Comparison of ENCODE assay signal across 12 cellular contexts in the genomic region with DNA sequence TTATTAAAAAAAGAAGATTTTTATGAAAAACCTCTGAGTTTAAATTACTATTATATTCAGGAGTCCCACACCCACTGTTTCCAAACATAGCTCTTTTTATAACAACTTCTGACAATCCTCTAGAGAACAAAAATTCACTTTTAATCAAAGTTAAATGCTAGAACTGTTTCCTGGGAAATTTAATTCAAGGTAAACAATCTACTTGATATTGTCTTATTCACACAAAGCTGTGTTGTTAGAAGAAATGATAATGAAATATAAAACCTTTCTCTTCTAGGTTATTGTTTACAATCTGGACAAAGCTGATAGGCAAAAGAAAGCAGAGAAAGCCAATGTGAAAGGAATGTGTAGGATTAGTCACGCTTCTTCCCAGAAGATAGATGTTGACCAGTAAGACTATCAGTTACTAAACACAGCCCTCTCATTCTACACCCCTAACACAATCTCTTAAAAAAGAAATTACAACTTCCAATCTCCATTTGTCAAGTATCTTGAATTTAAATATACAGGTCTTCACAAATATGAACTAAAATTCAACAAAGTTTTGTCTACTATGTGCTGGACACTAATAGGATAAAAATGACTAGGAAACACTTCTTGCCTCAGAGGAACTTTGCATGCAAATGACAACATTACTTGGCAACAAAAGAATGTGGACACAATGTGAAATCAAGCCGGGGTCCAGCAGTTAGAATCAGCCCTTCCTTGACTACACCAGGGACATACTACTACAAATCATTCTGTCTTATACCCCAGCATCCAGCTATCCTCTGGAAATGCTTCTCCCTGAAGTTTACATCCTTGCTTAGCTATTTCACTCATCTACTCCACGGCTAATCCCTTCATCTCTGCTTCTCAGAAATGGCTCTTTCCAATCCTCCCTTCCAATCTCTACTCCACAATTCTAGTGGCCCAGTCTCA.
A peak's percentile ranks its signal among the peaks of the same experiment; 100 is the strongest.
DNase-seq lines count a peak whose midpoint lies in the region; ATAC-seq, FAIRE-seq and TF ChIP-seq lines count a peak whose summit lies in the region.
"Had no signal": no experiment of that assay in that cellular context is flagged by ENCODE, and none has a peak within 500 bp of the region (broad histone marks: within the 10 kb centered on the region; RNA-seq: fewer than 3 reads in every experiment).

No MANE protein-coding gene starts in this region.

- TF ChIP-seq CTCF in AG04450 (IDR thresholded peaks at IDR 0.05; ENCODE audit: low read depth, low read length) (no peak), bronchial epithelial cell (IDR thresholded peaks at IDR 0.05; ENCODE audit: insufficient read depth, low read length, severe bottlenecking) (no peak)

- no peaks in the 10 kb centered on the region for H3K9me3 ChIP-seq in AG04450 (ENCODE audit: control insufficient read depth, insufficient read depth, low read length)
- H3K9me3 ChIP-seq: adrenal gland had no signal

- CTCF ChIA-PET in AG04450 (lab: Charles Lee) (no interaction called here), HEK293T (lab: Yijun Ruan, JAX) (no interaction called here)

- POLR2A ChIA-PET in AG04450 (lab: Yijun Ruan, JAX), result no interaction called here
- POLR2A ChIA-PET in HEK293T (lab: Yijun Ruan, JAX), result no interaction called here

- H3K27ac ChIP-seq in AG04450 (ENCODE audit: low read depth, low read length), result peak overlapping the region; percentile 69
- H3K27ac ChIP-seq: adrenal gland had no signal

- DNase-seq in AG04450 (ENCODE audit: low read depth, low spot score) (peak; percentile 47), HS-27A (ENCODE audit: low read depth) (peak; percentile 31), bronchial epithelial cell (ENCODE audit: low read depth) (peak; percentile 74), kidney tubule cell (ENCODE audit: low spot score) (peak; percentile 57), GM19238 (ENCODE audit: insufficient read length, low spot score) (no peak), HEK293T (ENCODE audit: extremely low spot score) (no peak)
- DNase-seq in activated CD4-positive, alpha-beta T cell treated with anti-CD3 and anti-CD28 coated beads for 4 hours, result no peak
- DNase-seq: adrenal gland; CD4-positive, CD25-positive, alpha-beta regulatory T cell; head of caudate nucleus; KBM-7 had no signal

- peaks cover 1% of the 10 kb centered on the region for H3K36me3 ChIP-seq in bronchial epithelial cell (ENCODE audit: control insufficient read depth, insufficient read depth, low read length)
- H3K36me3 ChIP-seq: adrenal gland had no signal

- no peak for FAIRE-seq in bronchial epithelial cell (lab: Jason Lieb, UNC)

- H3K4me3 ChIP-seq in AG04450 (ENCODE audit: low read depth, low read length) (no peak overlapping the region), bronchial epithelial cell (ENCODE audit: low read depth, low read length) (no peak overlapping the region)
- H3K4me3 ChIP-seq: adrenal gland had no signal

- no peak for ATAC-seq in GM21381 (IDR thresholded peaks at IDR 0.05; ENCODE audit: unreplicated experiment)

- no peaks in the 10 kb centered on the region for H3K27me3 ChIP-seq in AG04450 (ENCODE audit: control insufficient read depth, insufficient read depth, low read length)
- no peaks in the 10 kb centered on the region for H3K27me3 ChIP-seq in bronchial epithelial cell (ENCODE audit: control insufficient read depth, insufficient read depth, low read length)
- H3K27me3 ChIP-seq: adrenal gland had no signal

TF ChIP-seq in HEK293T, 16 proteins besides CTCF, POLR2A, EP300 and RAD21:
- TF ChIP-seq HDGF (IDR thresholded peaks at IDR 0.05; ENCODE audit: borderline replicate concordance) (no peak), FOXK2 (IDR thresholded peaks at IDR 0.05) (no peak), SUZ12 (IDR thresholded peaks at IDR 0.05) (no peak), CTBP1 (IDR thresholded peaks at IDR 0.05; ENCODE audit: borderline replicate concordance) (no peak), L3MBTL2 (conservative IDR thresholded peaks at IDR 0.05) (no peak), TARDBP (IDR thresholded peaks at IDR 0.05) (no peak), FOXA1 (IDR thresholded peaks at IDR 0.05) (no peak), BHLHE40 (IDR thresholded peaks at IDR 0.05; ENCODE audit: borderline replicate concordance) (no peak), FOXM1 (IDR thresholded peaks at IDR 0.05; ENCODE audit: borderline replicate concordance) (no peak)

Comparison
In these comparisons a context has a peak if more than half of its experiments do, and no peak if none do; other contexts are left out.
1. DNase-seq: peak in AG04450 (single experiment), HS-27A (single experiment), bronchial epithelial cell (single experiment) and kidney tubule cell (single experiment); none in GM19238 (single experiment), HEK293T (single experiment) and activated CD4-positive, alpha-beta T cell treated with anti-CD3 and anti-CD28 coated beads for 4 hours (0 of 2).